Comparison of ENCODE assay signal across 35 cellular contexts in genomic region chr6:126605089-126605488, GRCh38.
"Had no signal": no experiment of that assay in that cellular context is flagged by ENCODE, and none has a peak within 500 bp of the region (broad histone marks: within the 10 kb centered on the region; RNA-seq: fewer than 3 reads in every experiment).

No MANE protein-coding gene starts in this region.

- H3K27me3 ChIP-seq: MG63 had no signal

- H3K4me3 ChIP-seq: MG63 had no signal

- DNase-seq: Karpas-422, Kasumi-1, MG63, MM.1S, MV-4-11, NCI-H1048, NCI-H1092, NCI-H1092 treated with DMSO at 0.1 percent for 48 hours, NCI-H1105, NCI-H1105 treated with DMSO at 0.1 percent for 48 hours, NCI-H1417, NCI-H1417 treated with DMSO at 0.1 percent for 48 hours, NCI-H1436, NCI-H1436 treated with DMSO at 0.1 percent for 48 hours, NCI-H146, NCI-H1694, NCI-H1694 treated with DMSO at 0.1 percent for 48 hours, NCI-H187, NCI-H187 treated with DMSO at 0.1 percent for 48 hours, NCI-H1930, NCI-H2029, NCI-H2029 treated with DMSO at 0.1 percent for 48 hours, NCI-H2081, NCI-H2081 treated with DMSO at 0.1 percent for 48 hours, NCI-H2107, NCI-H2171, NCI-H2171 treated with DMSO at 0.1 percent for 48 hours, NCI-H2227 treated with DMSO at 0.1 percent for 48 hours, NCI-H226, NCI-H345, NCI-H446, NCI-H446 treated with DMSO at 0.1 percent for 48 hours, NCI-H510A, NCI-H510A treated with DMSO at 0.1 percent for 48 hours had no signal

- H3K36me3 ChIP-seq: MG63 had no signal

- H3K27ac ChIP-seq: KMS-11 had no signal
